Comparison of ENCODE assay signal across 8 cellular contexts in the genomic region with DNA sequence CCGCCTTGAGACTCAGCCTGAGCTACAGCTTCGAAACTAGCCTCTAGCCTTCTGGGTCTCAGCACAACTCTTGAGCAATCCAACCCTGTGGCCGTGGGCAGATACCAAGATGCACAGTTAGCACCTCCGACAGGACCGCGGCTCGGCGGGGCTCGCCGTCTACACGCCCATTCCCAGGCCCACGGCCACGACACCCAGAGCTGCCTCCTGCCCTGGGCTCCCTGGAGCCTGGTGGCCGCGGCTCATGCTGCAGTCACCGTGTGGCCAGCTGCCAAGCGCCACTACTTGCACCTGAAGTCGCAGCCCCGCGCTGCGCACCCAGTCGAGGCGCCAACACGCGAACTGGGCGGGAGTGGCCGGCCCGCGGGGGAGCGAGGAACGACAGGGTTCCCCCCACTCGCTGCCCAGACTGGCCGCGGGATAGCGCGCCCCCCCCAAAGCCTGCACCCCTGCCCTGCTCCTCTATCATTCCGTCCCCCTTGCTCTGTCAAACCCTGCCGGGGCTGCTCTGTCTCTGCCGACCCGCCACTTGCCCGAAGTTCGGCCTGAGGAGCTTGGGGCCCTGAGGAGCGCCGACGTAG. TPM values are rescaled to one million over a fixed set of nuclear protein-coding genes. Genes with fewer than 3 reads are reported as not detected.
DNase-seq lines count a peak whose midpoint lies in the region; ATAC-seq lines count a peak whose summit lies in the region.

No MANE protein-coding gene starts in this region.

- H3K4me3 ChIP-seq in subcutaneous abdominal adipose tissue (ENCODE audit: low read depth in 1 of 5, low read length in 5 of 5): peak overlapping the region; percentile 48 to 99 (median 96)

- peak overlapping the region in 4 of 5 donors; percentile 89 to 90 (median 90) for H3K9ac ChIP-seq in subcutaneous abdominal adipose tissue (ENCODE audit: low read length in 5 of 5)

- H3K27me3 Mint-ChIP-seq in T-helper 1 cell treated with Interleukin-12 subunit alpha and Interleukin-12 subunit beta and Interleukin-4 antibody, amounts not matched to agents 30 μg/mL and 1 μg/mL, for 36 hours (ENCODE audit: low read depth): no peaks in the 10 kb centered on the region

- peak overlapping the region; percentile 95 for H3K4me3 Mint-ChIP-seq in T-helper 1 cell treated with Interleukin-12 subunit alpha and Interleukin-12 subunit beta and Interleukin-4 antibody, amounts not matched to agents 30 μg/mL and 1 μg/mL, for 36 hours

- H3K27ac ChIP-seq in subcutaneous abdominal adipose tissue (ENCODE audit: low read depth, low read length): peak overlapping the region; percentile 87

- H3K4me1 ChIP-seq in subcutaneous abdominal adipose tissue (ENCODE audit: control insufficient read depth in 5 of 5, insufficient read depth in 5 of 5, low read length in 5 of 5): peaks cover 20 to 37% (median 31%) of the 10 kb centered on the region in 5 donors

- H3K27me3 ChIP-seq in subcutaneous abdominal adipose tissue (ENCODE audit: control insufficient read depth in 5 of 5, insufficient read depth in 4 of 5, low read length in 5 of 5): peaks cover 0 to 4% (median 0%) of the 10 kb centered on the region in 5 donors

- ATAC-seq in HG02588 (IDR thresholded peaks at IDR 0.05; ENCODE audit: unreplicated experiment): no peak

- peaks cover 15% of the 10 kb centered on the region for H3K36me3 Mint-ChIP-seq in T-helper 1 cell treated with Interleukin-12 subunit alpha and Interleukin-12 subunit beta and Interleukin-4 antibody, amounts not matched to agents 30 μg/mL and 1 μg/mL, for 36 hours (ENCODE audit: low read depth)

- H3K4me1 Mint-ChIP-seq in T-helper 1 cell treated with Interleukin-12 subunit alpha and Interleukin-12 subunit beta and Interleukin-4 antibody, amounts not matched to agents 30 μg/mL and 1 μg/mL, for 36 hours (ENCODE audit: low read depth): peaks cover 31% of the 10 kb centered on the region

- DNase-seq in activated effector memory CD4-positive, alpha-beta T cell treated with anti-CD3 and anti-CD28 coated beads, Interleukin-2, amount 50 U/mL, for 16 hours: peak; percentile 71
- DNase-seq in activated effector memory CD4-positive, alpha-beta T cell treated with Interleukin-2 at 50 U/mL for 16 hours: no peak
- DNase-seq in HT1080 (ENCODE audit: low read depth): peak; percentile 21
- peak; percentile 54 for DNase-seq in dermis blood vessel endothelial cell
- peak; percentile 10 for DNase-seq in medulla oblongata (ENCODE audit: extremely low spot score)

- peak overlapping the region; percentile 94 for H3K27ac Mint-ChIP-seq in T-helper 1 cell treated with Interleukin-12 subunit alpha and Interleukin-12 subunit beta and Interleukin-4 antibody, amounts not matched to agents 30 μg/mL and 1 μg/mL, for 36 hours

- H3K9me3 Mint-ChIP-seq in T-helper 1 cell treated with Interleukin-12 subunit alpha and Interleukin-12 subunit beta and Interleukin-4 antibody, amounts not matched to agents 30 μg/mL and 1 μg/mL, for 36 hours: no peaks in the 10 kb centered on the region

- H3K9me3 ChIP-seq in subcutaneous abdominal adipose tissue (ENCODE audit: control insufficient read depth in 5 of 5, low read length in 5 of 5): peaks cover 0 to 3% (median 0%) of the 10 kb centered on the region in 5 donors

- H3K36me3 ChIP-seq in subcutaneous abdominal adipose tissue (ENCODE audit: control insufficient read depth in 5 of 5, insufficient read depth in 5 of 5, low read length in 5 of 5): peaks cover 0 to 14% (median 7%) of the 10 kb centered on the region in 5 donors

RNA-seq across cellular contexts. Expression of a gene that starts 0.7 kb away (rescaled TPM):
- 29.3 and 38.4 TPM in 2 replicates for total RNA-seq in HT1080 (2014; rRNA removed; shearing (Covaris generic))
- polyA plus RNA-seq in HT1080 (2015; cell fraction: cytosol; rRNA removed): 48.5 and 51.0 TPM in 2 replicates
- polyA plus RNA-seq in HT1080 (2015; cell fraction: nucleus; rRNA removed): 61.5 and 67.1 TPM in 2 replicates
- 3.7 and 23.0 TPM in 2 replicates for total RNA-seq in dermis blood vessel endothelial cell

RNA-seq across cellular contexts. Expression of a gene that starts 56.9 kb away (rescaled TPM):
- total RNA-seq in HT1080 (2014; rRNA removed; shearing (Covaris generic)): not detected in 2 replicates
- polyA plus RNA-seq in HT1080 (2015; cell fraction: cytosol; rRNA removed): not detected in 2 replicates
- polyA plus RNA-seq in HT1080 (2015; cell fraction: nucleus; rRNA removed): not detected in 2 replicates
- total RNA-seq in dermis blood vessel endothelial cell: not detected in 2 replicates
